In genomic region chr10:42827201-42827600, GRCh38 we compare ENCODE assay signal across 19 cellular contexts. TPM values are rescaled to one million over a fixed set of nuclear protein-coding genes. Genes with fewer than 3 reads are reported as not detected.
DNase-seq lines count a peak whose midpoint lies in the region; ATAC-seq, FAIRE-seq and TF ChIP-seq lines count a peak whose summit lies in the region.
"Had no signal": no experiment of that assay in that cellular context is flagged by ENCODE, and none has a peak within 500 bp of the region (broad histone marks: within the 10 kb centered on the region; RNA-seq: fewer than 3 reads in every experiment).

No MANE protein-coding gene starts in this region.

- no peaks in the 10 kb centered on the region for H3K27me3 ChIP-seq in SK-N-SH (ENCODE audit: insufficient read depth)
- H3K27me3 ChIP-seq in Panc1 (ENCODE audit: control insufficient read depth, insufficient read depth, low read length), result no peaks in the 10 kb centered on the region
- no peaks in the 10 kb centered on the region for H3K27me3 ChIP-seq in iPS-18a (ENCODE audit: control insufficient read depth, insufficient read depth, low read length)
- no peaks in the 10 kb centered on the region for H3K27me3 ChIP-seq in skeletal muscle tissue (ENCODE audit: control insufficient read depth in 3 of 3, insufficient read depth in 3 of 3, low read length in 3 of 3)
- H3K27me3 ChIP-seq in Karpas-422 (ENCODE audit: low read length), result no peaks in the 10 kb centered on the region
- H3K27me3 ChIP-seq: ascending aorta, gastroesophageal sphincter, tibial nerve had no signal

- CTCF ChIA-PET in SK-N-SH (lab: Yijun Ruan, JAX) (interaction anchor here (1.4 kb wide), 1 partner anchor 37 kb away, joined by 4 read pairs; no protein-coding TSS in a partner anchor), Panc1 (lab: Charles Lee) (interaction anchor here (0.5 kb wide), 1 partner anchor 172 kb away, joined by 3 read pairs; no protein-coding TSS in a partner anchor)

- H3K79me2 ChIP-seq in SK-N-SH (ENCODE audit: insufficient read depth) (peaks cover 22% of the 10 kb centered on the region; the same call in 1 of the 2 replicates), Karpas-422 (ENCODE audit: low read length) (peaks cover 21% of the 10 kb centered on the region)

- H3K4me3 ChIP-seq in SK-N-SH (ENCODE audit: low read depth in 2 of 2, low read length in 1 of 2) (no peak overlapping the region), Panc1 (ENCODE audit: low read depth in 2 of 2, low read length in 2 of 2) (no peak overlapping the region), iPS-18a (ENCODE audit: low read length) (no peak overlapping the region), skeletal muscle tissue (ENCODE audit: low read length in 3 of 3) (no peak overlapping the region), Karpas-422 (ENCODE audit: low read length) (no peak overlapping the region)
- H3K4me3 ChIP-seq: ascending aorta, gastroesophageal sphincter, tibial nerve had no signal

- 88% methylated on average over 5 of the region's 6 CpGs for WGBS in SK-N-SH (ENCODE audit: low lambda C conversion rate)

- H2AFZ ChIP-seq in SK-N-SH (ENCODE audit: low read depth) (no peak overlapping the region), Karpas-422 (ENCODE audit: low read length) (no peak overlapping the region)

- no peaks in the 10 kb centered on the region for H3K9me2 ChIP-seq in SK-N-SH
- H3K9me2 ChIP-seq in Karpas-422 (replicated peaks; ENCODE audit: insufficient read depth, low read length), result no peaks in the 10 kb centered on the region

- H3K36me3 ChIP-seq in SK-N-SH (replicated peaks in 1 of 2; ENCODE audit: control insufficient read depth in 1 of 2, insufficient read depth in 2 of 2, low read length in 1 of 2), result peaks cover 59 to 68% of the 10 kb centered on the region in 2 experiments
- H3K36me3 ChIP-seq in Panc1 (ENCODE audit: control insufficient read depth, insufficient read depth, low read length), result peaks cover 21% of the 10 kb centered on the region
- peaks cover 53% of the 10 kb centered on the region for H3K36me3 ChIP-seq in iPS-18a (ENCODE audit: control insufficient read depth, low read depth, low read length)
- peaks cover 25 to 45% (median 35%) of the 10 kb centered on the region in 3 donors for H3K36me3 ChIP-seq in skeletal muscle tissue (ENCODE audit: control insufficient read depth in 3 of 3, insufficient read depth in 3 of 3, low read length in 3 of 3)
- peaks cover 41% of the 10 kb centered on the region for H3K36me3 ChIP-seq in Karpas-422 (ENCODE audit: insufficient read depth, low read length)

- FAIRE-seq in HTR-8/SVneo (lab: Jason Lieb, UNC), result no peak
- FAIRE-seq: GM12891, kidney, TTC549 had no signal

- H3K4me1 ChIP-seq in SK-N-SH (ENCODE audit: control insufficient read depth in 1 of 2, insufficient read depth in 2 of 2, low read depth in 1 of 2, low read length in 1 of 2) (no peaks in the 10 kb centered on the region), Panc1 (ENCODE audit: control insufficient read depth, insufficient read depth, low read length) (no peaks in the 10 kb centered on the region), iPS-18a (ENCODE audit: control insufficient read depth, low read depth, low read length) (peaks cover 27% of the 10 kb centered on the region), skeletal muscle tissue (ENCODE audit: control insufficient read depth in 3 of 3, insufficient read depth in 3 of 3, low read length in 3 of 3) (peaks cover 4 to 11% (median 9%) of the 10 kb centered on the region in 3 donors), Karpas-422 (ENCODE audit: low read length) (no peaks in the 10 kb centered on the region)
- H3K4me1 ChIP-seq: ascending aorta, gastroesophageal sphincter, tibial nerve had no signal

- H4K20me1 ChIP-seq in SK-N-SH (ENCODE audit: insufficient read depth) (no peaks in the 10 kb centered on the region), Karpas-422 (ENCODE audit: insufficient read depth, low read depth, low read length) (0 out of 2 replicates have a peak, but pooled peaks cover 3% of the 10 kb centered on the region)

- in situ Hi-C loops in Panc1 (cut with HindIII; ENCODE audit: low pct_unique_long_range_greater_than_20kb, low sequenced_read_pairs), result no loop called here

- 0 out of 2 replicates have a peak, but pooled peaks cover 4% of the 10 kb centered on the region for H3K9me3 ChIP-seq in SK-N-SH
- no peaks in the 10 kb centered on the region for H3K9me3 ChIP-seq in Panc1 (ENCODE audit: control insufficient read depth, insufficient read depth, low read depth, low read length)
- H3K9me3 ChIP-seq in iPS-18a (ENCODE audit: control insufficient read depth, low read depth, low read length), result no peaks in the 10 kb centered on the region
- no peaks in the 10 kb centered on the region for H3K9me3 ChIP-seq in skeletal muscle tissue (ENCODE audit: control insufficient read depth in 3 of 3, low read length in 3 of 3)
- no peaks in the 10 kb centered on the region for H3K9me3 ChIP-seq in Karpas-422 (ENCODE audit: low read length)

- TF ChIP-seq EP300 in SK-N-SH (IDR thresholded peaks at IDR 0.05; ENCODE audit: borderline replicate concordance in 1 of 2, low read depth in 1 of 2, low read length in 1 of 2), result no peak

- POLR2A ChIA-PET in SK-N-SH (lab: Yijun Ruan, JAX), result no interaction called here
- POLR2A ChIA-PET in Panc1 (lab: Charles Lee), result no interaction called here

- H3F3A ChIP-seq in SK-N-SH (replicated peaks; ENCODE audit: insufficient read depth), result no peaks in the 10 kb centered on the region

- TF ChIP-seq RAD21 in SK-N-SH (IDR thresholded peaks at IDR 0.05; ENCODE audit: low read length), result no peak

- DNase-seq in SK-N-SH (peak; percentile 20), Panc1 (ENCODE audit: low read depth, low spot score) (no peak), Karpas-422 (no peak), HTR-8/SVneo (ENCODE audit: insufficient read length, low spot score) (no peak)
- DNase-seq: 8988T; activated CD8-positive, alpha-beta T cell treated with anti-CD3 and anti-CD28 coated beads, Interleukin-2, amount 10 ng/mL, durations not matched to agents 7 days and 5 days; CD4-positive, alpha-beta memory T cell; effector CD4-positive, alpha-beta T cell; kidney; stimulated activated CD4-positive, alpha-beta T cell treated with anti-CD3 and anti-CD28 coated beads, Interleukin-1b, Interleukin-23, amount 100 ng/mL, for 48 hours had no signal

- ATAC-seq in SK-N-SH treated with all-trans-retinoic acid at 6 μM for 48 hours (no peak), Panc1 (no peak; the same call in 1 of the 2 replicates), GM21526 (IDR thresholded peaks at IDR 0.05; ENCODE audit: low FRiP score, unreplicated experiment) (no peak)
- ATAC-seq: activated CD8-positive, alpha-beta T cell treated with anti-CD3 and anti-CD28 coated beads, Interleukin-2, amount 10 ng/mL, durations not matched to agents 7 days and 5 days; gastroesophageal sphincter had no signal

- H3K27ac ChIP-seq in SK-N-SH (ENCODE audit: low read depth in 2 of 2, low read length in 1 of 2), result no peak overlapping the region
- H3K27ac ChIP-seq in Panc1 (ENCODE audit: low read length), result no peak overlapping the region
- H3K27ac ChIP-seq in iPS-18a (ENCODE audit: low read length), result no peak overlapping the region
- H3K27ac ChIP-seq in skeletal muscle tissue (ENCODE audit: low read depth, low read length), result peak overlapping the region; percentile 2
- H3K27ac ChIP-seq in Karpas-422 (ENCODE audit: low read length), result no peak overlapping the region
- H3K27ac ChIP-seq: ascending aorta, gastroesophageal sphincter, tibial nerve had no signal

- no TSS peak for BruUV-seq in Panc1 (replicated peaks; lab: Mats Ljungman, UMichigan)

- no peak overlapping the region for H3K9ac ChIP-seq in SK-N-SH
- peak overlapping the region; percentile 23 for H3K9ac ChIP-seq in iPS-18a (ENCODE audit: low read length)
- no peak overlapping the region for H3K9ac ChIP-seq in skeletal muscle tissue (ENCODE audit: low read depth in 1 of 3, low read length in 3 of 3)
- no peak overlapping the region for H3K9ac ChIP-seq in Karpas-422 (ENCODE audit: low read length)

- TF ChIP-seq CTCF in SK-N-SH (IDR thresholded peaks at IDR 0.05) (no peak), Panc1 (IDR thresholded peaks at IDR 0.05) (peak; percentile 39)

- intact Hi-C loops in Panc1 (cut with micrococcal nuclease; ENCODE audit: unreplicated experiment), result no loop called here

- H3K4me2 ChIP-seq in SK-N-SH (no peak overlapping the region), Karpas-422 (ENCODE audit: low read depth, low read length, poor library complexity, severe bottlenecking) (no peak overlapping the region)

TF ChIP-seq in SK-N-SH, 30 proteins besides CTCF, POLR2A, EP300 and RAD21 (continues in another document):
- TF ChIP-seq POLR2AphosphoS5 (IDR thresholded peaks at IDR 0.05; ENCODE audit: low read depth, low read length) (no peak), CHD2 (IDR thresholded peaks at IDR 0.05; ENCODE audit: low read length, partially characterized antibody) (no peak), TCF12 (IDR thresholded peaks at IDR 0.05) (no peak), SMC3 (IDR thresholded peaks at IDR 0.05; ENCODE audit: low read depth, low read length) (no peak)
- TF ChIP-seq, protein P1, sequence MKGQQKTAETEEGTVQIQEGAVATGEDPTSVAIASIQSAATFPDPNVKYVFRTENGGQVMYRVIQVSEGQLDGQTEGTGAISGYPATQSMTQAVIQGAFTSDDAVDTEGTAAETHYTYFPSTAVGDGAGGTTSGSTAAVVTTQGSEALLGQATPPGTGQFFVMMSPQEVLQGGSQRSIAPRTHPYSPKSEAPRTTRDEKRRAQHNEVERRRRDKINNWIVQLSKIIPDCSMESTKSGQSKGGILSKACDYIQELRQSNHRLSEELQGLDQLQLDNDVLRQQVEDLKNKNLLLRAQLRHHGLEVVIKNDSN (IDR thresholded peaks at IDR 0.05; ENCODE audit: borderline replicate concordance, low read depth), result no peak

TF ChIP-seq in SK-N-SH treated with all-trans-retinoic acid at 6 μM for 48 hours, 23 proteins besides CTCF, POLR2A, EP300 and RAD21 (continues in another document):
- no peak for TF ChIP-seq RARB (CRISPR knock-in tag; IDR thresholded peaks at IDR 0.05)
- TF ChIP-seq, protein P2, sequence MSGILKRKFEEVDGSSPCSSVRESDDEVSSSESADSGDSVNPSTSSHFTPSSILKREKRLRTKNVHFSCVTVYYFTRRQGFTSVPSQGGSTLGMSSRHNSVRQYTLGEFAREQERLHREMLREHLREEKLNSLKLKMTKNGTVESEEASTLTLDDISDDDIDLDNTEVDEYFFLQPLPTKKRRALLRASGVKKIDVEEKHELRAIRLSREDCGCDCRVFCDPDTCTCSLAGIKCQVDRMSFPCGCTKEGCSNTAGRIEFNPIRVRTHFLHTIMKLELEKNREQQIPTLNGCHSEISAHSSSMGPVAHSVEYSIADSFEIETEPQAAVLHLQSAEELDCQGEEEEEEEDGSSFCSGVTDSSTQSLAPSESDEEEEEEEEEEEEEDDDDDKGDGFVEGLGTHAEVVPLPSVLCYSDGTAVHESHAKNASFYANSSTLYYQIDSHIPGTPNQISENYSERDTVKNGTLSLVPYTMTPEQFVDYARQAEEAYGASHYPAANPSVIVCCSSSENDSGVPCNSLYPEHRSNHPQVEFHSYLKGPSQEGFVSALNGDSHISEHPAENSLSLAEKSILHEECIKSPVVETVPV (CRISPR knock-in tag; IDR thresholded peaks at IDR 0.05), result no peak

RNA-seq across cellular contexts. Expression of gene BMS1, which starts 44.6 kb away (rescaled TPM):
- polyA plus RNA-seq in SK-N-SH (2012; rRNA removed), result 4.9 and 5.3 TPM in 2 replicates
- 7.4 and 8.9 TPM in 2 replicates for polyA plus RNA-seq in SK-N-SH (2012; cell fraction: cytosol; rRNA removed)
- polyA plus RNA-seq in SK-N-SH (2012; cell fraction: nucleus; rRNA removed), result 5.0 and 8.0 TPM in 2 replicates
- total RNA-seq in Panc1 (2021; ENCODE audit: unreplicated experiment), result 32.3 TPM
- polyA plus RNA-seq in Panc1 (2012; ENCODE audit: insufficient read length), result 19.0 TPM
- total RNA-seq in skeletal muscle tissue, result 10.4 TPM
- total RNA-seq in Karpas-422 (2014; rRNA removed; shearing (Covaris generic); ENCODE audit: low replicate concordance), result 9.7 and 12.1 TPM in 2 replicates
